ENCODE assay signal across 20 cellular contexts in the genomic region with DNA sequence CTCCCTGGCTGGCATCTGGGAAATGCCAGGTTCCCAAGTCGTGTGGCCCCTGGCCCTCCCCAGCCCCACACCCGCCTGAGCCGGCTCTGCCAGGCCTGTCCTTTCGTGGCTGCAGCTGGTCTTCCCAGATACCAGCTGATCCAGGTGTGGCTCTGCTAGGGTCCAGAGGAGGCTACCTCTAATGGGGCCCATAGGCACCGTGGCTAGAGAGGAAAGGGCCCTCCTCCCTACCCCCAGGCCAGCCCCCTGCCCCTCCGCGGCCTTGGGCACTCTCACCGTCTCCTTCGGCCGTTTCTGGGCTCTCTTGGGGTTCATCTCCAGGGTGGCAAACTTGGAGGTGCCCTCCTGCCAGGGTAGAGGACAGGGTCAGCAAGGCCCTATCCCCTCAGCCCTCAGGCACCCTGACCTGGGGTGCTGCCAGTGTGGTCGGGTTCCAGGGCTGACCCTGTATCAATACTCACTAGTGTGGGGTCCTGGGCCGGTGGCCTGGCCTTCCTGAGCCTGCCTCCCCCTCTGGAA. TPM values are rescaled to one million over a fixed set of nuclear protein-coding genes. Genes with fewer than 3 reads are reported as not detected.
DNase-seq lines count a peak whose midpoint lies in the region; ATAC-seq and TF ChIP-seq lines count a peak whose summit lies in the region.
"Had no signal": no experiment of that assay in that cellular context is flagged by ENCODE, and none has a peak within 500 bp of the region (broad histone marks: within the 10 kb centered on the region; RNA-seq: fewer than 3 reads in every experiment).

No MANE protein-coding gene starts in this region.

- H3K36me3 ChIP-seq in adrenal gland (replicated peaks in 1 of 2) = peaks cover 0 to 96% of the 10 kb centered on the region in 2 donors
- peaks cover 7% of the 10 kb centered on the region for H3K36me3 ChIP-seq in mucosa of descending colon (ENCODE audit: low read depth)

- H3K27ac ChIP-seq in adrenal gland (peak overlapping the region in 2 of 5 donors; percentile 23 to 39), substantia nigra (ENCODE audit: low read depth, low read length, poor library complexity, severe bottlenecking) (peak overlapping the region; percentile 85)
- H3K27ac ChIP-seq: hepatocyte, SJCRH30 had no signal

- TF ChIP-seq POLR2A in adrenal gland (IDR thresholded peaks at IDR 0.05) = no peak

- TF ChIP-seq CTCF in adrenal gland (IDR thresholded peaks at IDR 0.05) (no peak), mucosa of descending colon (IDR thresholded peaks at IDR 0.05) (no peak)

- 80 to 85% (median 82%) methylated on average over 12 of the region's 12 CpGs; no CpG with 5 or more reads in 1 of the 4 donors for WGBS in adrenal gland, 4 donors

- intact Hi-C loops in adrenal gland (cut with DNase I) (loop anchor here (2.0 to 5.0 kb wide), 2 partner anchors 41 to 62 kb away; no protein-coding TSS in a partner anchor), mucosa of descending colon (cut with DNase I, micrococcal nuclease) (loop anchor here (1.0 to 5.0 kb wide), 2 partner anchors 40 to 43 kb away; no protein-coding TSS in a partner anchor)

- peaks cover 0 to 5% of the 10 kb centered on the region in 2 donors for H3K4me1 ChIP-seq in adrenal gland (replicated peaks in 1 of 2)
- H3K4me1 ChIP-seq in mucosa of descending colon (ENCODE audit: low read depth) = peaks cover 6% of the 10 kb centered on the region
- H3K4me1 ChIP-seq: SJCRH30 had no signal

- ATAC-seq in mucosa of descending colon (peak; percentile 1), HG02642 (IDR thresholded peaks at IDR 0.05; ENCODE audit: poor library complexity, unreplicated experiment) (no peak)

- DNase-seq in activated effector memory CD4-positive, alpha-beta T cell treated with anti-CD3 and anti-CD28 coated beads, Interleukin-2, amount 50 U/mL, for 16 hours = peak; percentile 44
- no peak for DNase-seq in activated effector memory CD4-positive, alpha-beta T cell treated with Interleukin-2 at 50 U/mL for 16 hours
- peak in 4 of 7 donors; percentile 13 to 26 (median 20) for DNase-seq in adrenal gland
- peak in 1 of 3 donors; percentile 38 for DNase-seq in mucosa of descending colon
- no peak for DNase-seq in substantia nigra (lab: John Stamatoyannopoulos, UW)
- no peak for DNase-seq in AG08395 (ENCODE audit: low spot score)
- DNase-seq in NCI-H2029 (lab: John Stamatoyannopoulos, UW) = no peak
- DNase-seq: activated CD4-positive, alpha-beta T cell treated with anti-CD3 and anti-CD28 coated beads for 4 hours; activated gamma-delta T cell; amniotic stem cell; DND-41; immature natural killer cell; NCI-H1048; NCI-H187 treated with DMSO at 0.1 percent for 48 hours; NCI-H226; OCI-M1; SJCRH30 had no signal

- H3K9me3 ChIP-seq in adrenal gland (replicated peaks in 1 of 3) = no peaks in the 10 kb centered on the region
- no peaks in the 10 kb centered on the region for H3K9me3 ChIP-seq in mucosa of descending colon
- H3K9me3 ChIP-seq: A549, SJCRH30 had no signal

- H3K27me3 ChIP-seq in adrenal gland = no peaks in the 10 kb centered on the region
- H3K27me3 ChIP-seq: hepatocyte, SJCRH30 had no signal

- no peak overlapping the region for H3K4me3 ChIP-seq in adrenal gland
- H3K4me3 ChIP-seq in mucosa of descending colon = no peak overlapping the region
- H3K4me3 ChIP-seq: A549, hepatocyte, SJCRH30 had no signal

RNA-seq across cellular contexts. Expression of a gene that starts 17.0 kb away (rescaled TPM):
- total RNA-seq in adrenal gland (100 to 1,000 TPM in 1 of 8 donors, 10 to 100 TPM in 7; 38.9 to 104 (median 67.5) TPM), mucosa of descending colon (10 to 100 TPM; 38.3 to 59.4 (median 44.2) TPM)
- polyA plus RNA-seq in adrenal gland = 100 to 1,000 TPM in 1 of 3 donors, 10 to 100 TPM in 2; 21.3 to 170 (median 97.8) TPM

RNA-seq across cellular contexts. Expression of a gene that starts 42.3 kb away (rescaled TPM):
- total RNA-seq in adrenal gland (1 to 10 TPM in 5 of 8 donors, under 1 TPM in 2, not detected in 1; 0.28 to 6.1 (median 1.6) TPM), mucosa of descending colon (1 to 10 TPM in 2 of 3 donors, under 1 TPM in 1; 0.87 to 1.6 (median 1.4) TPM)
- 1 to 10 TPM in 2 of 3 donors, under 1 TPM in 1; 0.27 to 2.7 (median 2.4) TPM for polyA plus RNA-seq in adrenal gland
- polyA plus RNA-seq: immature natural killer cell had no signal

RNA-seq across cellular contexts. Expression of a gene that starts 59.7 kb away (rescaled TPM):
- total RNA-seq in adrenal gland (10 to 100 TPM; 14.9 to 67.5 (median 39.7) TPM), mucosa of descending colon (10 to 100 TPM in 1 of 3 donors, 1 to 10 TPM in 2; 4.3 to 14.0 (median 8.6) TPM)
- 10 to 100 TPM in 2 of 3 donors, 1 to 10 TPM in 1; 6.7 to 29.0 (median 18.9) TPM for polyA plus RNA-seq in adrenal gland
- polyA plus RNA-seq: immature natural killer cell had no signal

Comparison
In these comparisons a context has a peak if more than half of its experiments do, and no peak if none do; other contexts are left out.
1. DNase-seq: peak in activated effector memory CD4-positive, alpha-beta T cell treated with anti-CD3 and anti-CD28 coated beads, Interleukin-2, amount 50 U/mL, for 16 hours (single experiment) and adrenal gland (4 of 7); none in activated effector memory CD4-positive, alpha-beta T cell treated with Interleukin-2 at 50 U/mL for 16 hours (single experiment), substantia nigra (0 of 49), AG08395 (single experiment) and NCI-H2029 (single experiment).